Comparison of ENCODE assay signal across 9 cellular contexts in genomic region chr2:228048838-228049490, GRCh38.
DNase-seq lines count a peak whose midpoint lies in the region; ATAC-seq and TF ChIP-seq lines count a peak whose summit lies in the region.
"Had no signal": no experiment of that assay in that cellular context is flagged by ENCODE, and none has a peak within 500 bp of the region (broad histone marks: within the 10 kb centered on the region; RNA-seq: fewer than 3 reads in every experiment).

No MANE protein-coding gene starts in this region.

- no peaks in the 10 kb centered on the region for H4K20me1 ChIP-seq in KMS-11 (ENCODE audit: insufficient read depth)
- H4K20me1 ChIP-seq in SK-N-SH (ENCODE audit: insufficient read depth): no peaks in the 10 kb centered on the region

- no peaks in the 10 kb centered on the region for H3K36me3 Mint-ChIP-seq in T-helper 2 cell treated with Interferon-gamma antibody and Interleukin-4, amounts not matched to agents 5 μg/mL and 100 μg/mL, for 36 hours (ENCODE audit: low read depth)
- H3K36me3 Mint-ChIP-seq: activated naive CD8-positive, alpha-beta T cell had no signal

- H3F3A ChIP-seq in SK-N-SH (replicated peaks; ENCODE audit: insufficient read depth): no peaks in the 10 kb centered on the region

- H3K9me3 ChIP-seq in SK-N-SH (no peaks in the 10 kb centered on the region), cardiac muscle cell (ENCODE audit: low read depth) (no peaks in the 10 kb centered on the region), vagina (no peaks in the 10 kb centered on the region)

- H2AFZ ChIP-seq in KMS-11 (ENCODE audit: low read depth) (no peak overlapping the region), SK-N-SH (ENCODE audit: low read depth) (no peak overlapping the region)

- CTCF ChIA-PET in SK-N-SH (lab: Yijun Ruan, JAX): interaction anchor here (0.7 to 2.1 kb wide), 8 partner anchors 9 to 607 kb away, joined by 3 to 9 read pairs (median 4); no protein-coding TSS in a partner anchor

- peak; percentile 75 for TF ChIP-seq RAD21 in SK-N-SH (IDR thresholded peaks at IDR 0.05; ENCODE audit: low read length)

- peak; percentile 82 for ATAC-seq in Right ventricle myocardium inferior

- H3K79me2 ChIP-seq in KMS-11 (ENCODE audit: insufficient read depth, low read depth) (no peaks in the 10 kb centered on the region), SK-N-SH (ENCODE audit: insufficient read depth) (no peaks in the 10 kb centered on the region)

- intact Hi-C loops in Right ventricle myocardium inferior (cut with DNase I): loop anchor here (5.0 kb wide), 3 partner anchors 128 to 608 kb away; no protein-coding TSS in a partner anchor
- intact Hi-C loops in cardiac septum (cut with DNase I): loop anchor here (2.0 kb wide), 1 partner anchor 608 kb away; no protein-coding TSS in a partner anchor
- intact Hi-C loops in vagina (cut with DNase I): no loop called here

- no peaks in the 10 kb centered on the region for H3K9me3 Mint-ChIP-seq in T-helper 2 cell treated with Interferon-gamma antibody and Interleukin-4, amounts not matched to agents 5 μg/mL and 100 μg/mL, for 36 hours

- H3K36me3 ChIP-seq in KMS-11 (ENCODE audit: insufficient read depth) (no peaks in the 10 kb centered on the region), SK-N-SH (replicated peaks in 1 of 2; ENCODE audit: control insufficient read depth in 1 of 2, insufficient read depth in 2 of 2, low read length in 1 of 2) (no peaks in the 10 kb centered on the region), cardiac muscle cell (no peaks in the 10 kb centered on the region), vagina (no peaks in the 10 kb centered on the region)

- TF ChIP-seq CTCF in KMS-11 (conservative IDR thresholded peaks at IDR 0.05; ENCODE audit: low read depth, low read length) (peak; percentile 53), SK-N-SH (IDR thresholded peaks at IDR 0.05) (peak; percentile 74), cardiac muscle cell (IDR thresholded peaks at IDR 0.05; ENCODE audit: low read depth, low read length) (peak; percentile 73), vagina (IDR thresholded peaks at IDR 0.05) (peak in 1 of 3 experiments; percentile 37)

- no peak for TF ChIP-seq EP300 in SK-N-SH (IDR thresholded peaks at IDR 0.05; ENCODE audit: borderline replicate concordance in 1 of 2, low read depth in 1 of 2, low read length in 1 of 2)

- 19% methylated on average over 5 of the region's 5 CpGs for WGBS in SK-N-SH (ENCODE audit: low lambda C conversion rate)

- H3K4me2 ChIP-seq in KMS-11 (no peak overlapping the region), SK-N-SH (no peak overlapping the region)

- no peaks in the 10 kb centered on the region for H3K4me1 Mint-ChIP-seq in T-helper 2 cell treated with Interferon-gamma antibody and Interleukin-4, amounts not matched to agents 5 μg/mL and 100 μg/mL, for 36 hours (ENCODE audit: low read depth)

- DNase-seq in Right ventricle myocardium inferior (ENCODE audit: missing footprints) (no peak), cardiac septum (ENCODE audit: low spot score) (no peak), SK-N-SH (peak; percentile 28), cardiac muscle cell (ENCODE audit: low read depth in 1 of 2, low spot score in 1 of 2) (peak; percentile 70 to 74), skeletal muscle cell (ENCODE audit: low read depth) (peak; percentile 8), vagina (ENCODE audit: extremely low spot score in 2 of 2) (no peak)
- no peak for DNase-seq in T-helper 2 cell treated with Interferon-gamma antibody and Interleukin-4, amounts not matched to agents 5 μg/mL and 100 μg/mL, for 36 hours (ENCODE audit: low spot score)

- POLR2A ChIA-PET in SK-N-SH (lab: Yijun Ruan, JAX): no interaction called here

- H3K27ac ChIP-seq in KMS-11 (no peak overlapping the region), SK-N-SH (ENCODE audit: low read depth in 2 of 2, low read length in 1 of 2) (no peak overlapping the region), cardiac muscle cell (no peak overlapping the region), vagina (no peak overlapping the region)

- no peaks in the 10 kb centered on the region for H3K27me3 Mint-ChIP-seq in T-helper 2 cell treated with Interferon-gamma antibody and Interleukin-4, amounts not matched to agents 5 μg/mL and 100 μg/mL, for 36 hours (ENCODE audit: low read depth)
- H3K27me3 Mint-ChIP-seq: activated naive CD8-positive, alpha-beta T cell had no signal

- no peak overlapping the region for H3K4me3 ChIP-seq in KMS-11 (IDR thresholded peaks at IDR 0.05; ENCODE audit: insufficient read depth, low read depth, low read length)
- H3K4me3 ChIP-seq in SK-N-SH (ENCODE audit: low read depth in 2 of 2, low read length in 1 of 2): no peak overlapping the region
- H3K4me3 ChIP-seq in cardiac muscle cell: no peak overlapping the region
- H3K4me3 ChIP-seq in skeletal muscle cell (ENCODE audit: low read depth, low read length): no peak overlapping the region
- H3K4me3 ChIP-seq in vagina: no peak overlapping the region

- no peaks in the 10 kb centered on the region for H3K9me2 ChIP-seq in SK-N-SH

- no peak overlapping the region for H3K4me3 Mint-ChIP-seq in T-helper 2 cell treated with Interferon-gamma antibody and Interleukin-4, amounts not matched to agents 5 μg/mL and 100 μg/mL, for 36 hours
- H3K4me3 Mint-ChIP-seq: activated naive CD8-positive, alpha-beta T cell had no signal

- H3K4me1 ChIP-seq in KMS-11 (ENCODE audit: low read depth, poor library complexity, severe bottlenecking) (no peaks in the 10 kb centered on the region), SK-N-SH (ENCODE audit: control insufficient read depth in 1 of 2, insufficient read depth in 2 of 2, low read depth in 1 of 2, low read length in 1 of 2) (no peaks in the 10 kb centered on the region), cardiac muscle cell (ENCODE audit: low read depth) (peaks cover 11% of the 10 kb centered on the region), vagina (no peaks in the 10 kb centered on the region)

- H3K9ac ChIP-seq in KMS-11 (no peak overlapping the region), SK-N-SH (no peak overlapping the region)

- no peak for TF ChIP-seq POLR2A in vagina (IDR thresholded peaks at IDR 0.05)

- no peak overlapping the region for H3K27ac Mint-ChIP-seq in T-helper 2 cell treated with Interferon-gamma antibody and Interleukin-4, amounts not matched to agents 5 μg/mL and 100 μg/mL, for 36 hours
- H3K27ac Mint-ChIP-seq: activated naive CD8-positive, alpha-beta T cell had no signal

- no peaks in the 10 kb centered on the region for H3K27me3 ChIP-seq in KMS-11 (ENCODE audit: insufficient read depth, low read depth)
- H3K27me3 ChIP-seq in SK-N-SH (ENCODE audit: insufficient read depth): no peaks in the 10 kb centered on the region
- no peaks in the 10 kb centered on the region for H3K27me3 ChIP-seq in cardiac muscle cell
- no peaks in the 10 kb centered on the region for H3K27me3 ChIP-seq in vagina

TF ChIP-seq in SK-N-SH, 30 proteins besides CTCF, POLR2A, EP300 and RAD21:
- TF ChIP-seq FOXJ3 (CRISPR knock-in tag; IDR thresholded peaks at IDR 0.05) (no peak), GABPA (IDR thresholded peaks at IDR 0.05; ENCODE audit: low read depth) (no peak), TAF1 (IDR thresholded peaks at IDR 0.05; ENCODE audit: borderline replicate concordance, low read depth, low read length) (no peak), JUND (IDR thresholded peaks at IDR 0.05) (no peak), SMC3 (IDR thresholded peaks at IDR 0.05; ENCODE audit: low read depth, low read length) (peak; percentile 50), NRF1 (IDR thresholded peaks at IDR 0.05; ENCODE audit: low read depth, low read length) (no peak), GATA2 (CRISPR knock-in tag; IDR thresholded peaks at IDR 0.05) (no peak)
TF ChIP-seq in SK-N-SH: peak in this region for 1.

Comparison
In these comparisons a context has a peak if more than half of its experiments do, and no peak if none do; other contexts are left out.
1. DNase-seq: peak in SK-N-SH (single experiment), cardiac muscle cell (2 of 2) and skeletal muscle cell (single experiment); none in Right ventricle myocardium inferior (single experiment), cardiac septum (single experiment), T-helper 2 cell treated with Interferon-gamma antibody and Interleukin-4, amounts not matched to agents 5 μg/mL and 100 μg/mL, for 36 hours (single experiment) and vagina (0 of 2).